ENCODE assay signal across 9 cellular contexts in genomic region chr18:13381907-13382682, GRCh38.
DNase-seq lines count a peak whose midpoint lies in the region; ATAC-seq lines count a peak whose summit lies in the region.
"Had no signal": no experiment of that assay in that cellular context is flagged by ENCODE, and none has a peak within 500 bp of the region (broad histone marks: within the 10 kb centered on the region; RNA-seq: fewer than 3 reads in every experiment).

No MANE protein-coding gene starts in this region.

- no peaks in the 10 kb centered on the region for H3K36me3 Mint-ChIP-seq in memory B cell

- no peaks in the 10 kb centered on the region for H3K27me3 Mint-ChIP-seq in memory B cell

- H3K27ac Mint-ChIP-seq in memory B cell: peak overlapping the region; percentile 97

- H3K9me3 Mint-ChIP-seq in memory B cell: no peaks in the 10 kb centered on the region

- H3K4me3 Mint-ChIP-seq in memory B cell: peak overlapping the region; percentile 81

- DNase-seq in COLO829 (ENCODE audit: low spot score) (peak; percentile 10), T-helper 22 cell (ENCODE audit: low read depth) (peak; percentile 44), memory B cell (ENCODE audit: low spot score in 2 of 2) (peak in 1 of 2 donors; percentile 22), HuH-7.5 (ENCODE audit: low spot score) (no peak), HK-2 (ENCODE audit: unreplicated experiment) (no peak)
- DNase-seq in effector CD4-positive, alpha-beta T cell: peak; percentile 50

- H3K4me1 Mint-ChIP-seq in memory B cell: peaks cover 21% of the 10 kb centered on the region

- ATAC-seq in GM21528 (IDR thresholded peaks at IDR 0.05; ENCODE audit: low FRiP score, unreplicated experiment) (peak; percentile 70), memory B cell (ENCODE audit: low read depth) (peak; percentile 82)

- H3K27ac ChIP-seq in temporal lobe (ENCODE audit: low read depth, low read length): peak overlapping the region; percentile 84
- H3K27ac ChIP-seq: neutrophil had no signal

Comparison
In these comparisons a context has a peak if more than half of its experiments do, and no peak if none do; other contexts are left out.
1. DNase-seq: peak in COLO829 (single experiment), T-helper 22 cell (single experiment) and effector CD4-positive, alpha-beta T cell (single experiment); none in HuH-7.5 (single experiment) and HK-2 (single experiment).